10 cellular contexts compared by ENCODE assay signal in genomic region chr13:99968521-99969367, GRCh38. TPM values are rescaled to one million over a fixed set of nuclear protein-coding genes. Genes with fewer than 3 reads are reported as not detected.
DNase-seq lines count a peak whose midpoint lies in the region; ATAC-seq and TF ChIP-seq lines count a peak whose summit lies in the region.
"Had no signal": no experiment of that assay in that cellular context is flagged by ENCODE, and none has a peak within 500 bp of the region (broad histone marks: within the 10 kb centered on the region; RNA-seq: fewer than 3 reads in every experiment).

No MANE protein-coding gene starts in this region.

- DNase-seq in DMS 273 (lab: John Stamatoyannopoulos, UW; ENCODE audit: unreplicated experiment) (peak; percentile 73), DMS 273 treated with DMSO at 0.1 percent for 48 hours (lab: John Stamatoyannopoulos, UW) (no peak), WERI-Rb-1 (peak; percentile 71), left ventricle myocardium inferior (no peak), smooth muscle cell (lab: John Stamatoyannopoulos, UW; ENCODE audit: unreplicated experiment) (no peak), GM10248 (ENCODE audit: extremely low spot score) (no peak), MV-4-11 (lab: John Stamatoyannopoulos, UW) (no peak)

- TF ChIP-seq CTCF in WERI-Rb-1 (IDR thresholded peaks at IDR 0.05; ENCODE audit: low read depth, low read length) = no peak
- TF ChIP-seq CTCF in left ventricle myocardium inferior (IDR thresholded peaks at IDR 0.05; ENCODE audit: borderline replicate concordance) = no peak
- TF ChIP-seq CTCF in smooth muscle cell (IDR thresholded peaks at IDR 0.05; ENCODE audit: borderline replicate concordance, insufficient read depth, poor library complexity, severe bottlenecking) = no peak
- TF ChIP-seq CTCF in GM10248 (IDR thresholded peaks at IDR 0.05; ENCODE audit: control extremely low read depth, extremely low read depth, low read depth, missing control alignments) = no peak

- H3K4me3 ChIP-seq in WERI-Rb-1 (ENCODE audit: low read depth, low read length) = peak overlapping the region; percentile 93
- peak overlapping the region; percentile 58 for H3K4me3 ChIP-seq in left ventricle myocardium inferior
- peak overlapping the region; percentile 39 for H3K4me3 ChIP-seq in smooth muscle cell

- H3K79me2 ChIP-seq in smooth muscle cell (ENCODE audit: low read depth) = no peaks in the 10 kb centered on the region

- whole genome bisulfite sequencing in smooth muscle cell (ENCODE audit: low lambda C conversion rate) = 2% methylated on average over 68 of the region's 73 CpGs

- no peak for ATAC-seq in GM18907 (IDR thresholded peaks at IDR 0.05; ENCODE audit: unreplicated experiment)

- H3K27ac ChIP-seq in WERI-Rb-1 (peak overlapping the region; percentile 89), left ventricle myocardium inferior (replicated peaks) (no peak overlapping the region), smooth muscle cell (ENCODE audit: low read depth) (no peak overlapping the region)

- H4K20me1 ChIP-seq in smooth muscle cell (ENCODE audit: low read depth) = peaks cover 5% of the 10 kb centered on the region

- H3K27me3 ChIP-seq in WERI-Rb-1 (ENCODE audit: insufficient read depth, low read depth, severe bottlenecking) (peaks cover 52% of the 10 kb centered on the region), left ventricle myocardium inferior (ENCODE audit: low read depth) (peaks cover 98% of the 10 kb centered on the region), smooth muscle cell (ENCODE audit: low read depth) (peaks cover 96% of the 10 kb centered on the region)

- CTCF ChIA-PET in GM10248 (lab: Yijun Ruan, JAX) = no interaction called here

- peak overlapping the region; percentile 24 for H2AFZ ChIP-seq in smooth muscle cell (ENCODE audit: low read depth)

- H3K9me3 ChIP-seq in WERI-Rb-1 (ENCODE audit: severe bottlenecking) (no peaks in the 10 kb centered on the region), left ventricle myocardium inferior (replicated peaks) (no peaks in the 10 kb centered on the region), smooth muscle cell (replicated peaks; ENCODE audit: low read depth) (no peaks in the 10 kb centered on the region)

- H3F3A ChIP-seq in smooth muscle cell (ENCODE audit: low read depth) = no peaks in the 10 kb centered on the region

- intact Hi-C loops in left ventricle myocardium inferior (cut with micrococcal nuclease) = no loop called here

- H3K4me2 ChIP-seq in smooth muscle cell = peak overlapping the region; percentile 87

- POLR2A ChIA-PET in GM10248 (lab: Yijun Ruan, JAX) = no interaction called here

- no peak overlapping the region for H3K9ac ChIP-seq in smooth muscle cell (ENCODE audit: low read depth)

- H3K4me1 ChIP-seq in left ventricle myocardium inferior (peaks cover 38% of the 10 kb centered on the region), smooth muscle cell (ENCODE audit: low read depth) (peaks cover 34% of the 10 kb centered on the region)

- peaks cover 10% of the 10 kb centered on the region for H3K36me3 ChIP-seq in WERI-Rb-1
- no peaks in the 10 kb centered on the region for H3K36me3 ChIP-seq in left ventricle myocardium inferior
- no peaks in the 10 kb centered on the region for H3K36me3 ChIP-seq in smooth muscle cell (ENCODE audit: low read depth)

RNA-seq across cellular contexts. Expression of gene ZIC5, which starts 2.8 kb away (rescaled TPM):
- total RNA-seq in left ventricle myocardium inferior (not detected), smooth muscle cell (not detected in 2 replicates)
- not detected in 2 replicates for polyA plus RNA-seq in smooth muscle cell
- total RNA-seq: activated CD8-positive, alpha-beta memory T cell treated with anti-CD3 and anti-CD28 coated beads for 36 hours; renal cortical epithelial cell had no signal

RNA-seq across cellular contexts. Expression of gene ZIC2, which starts 12.8 kb away (rescaled TPM):
- total RNA-seq in left ventricle myocardium inferior (not detected), smooth muscle cell (not detected in 2 replicates)
- not detected in 2 replicates for polyA plus RNA-seq in smooth muscle cell
- total RNA-seq: activated CD8-positive, alpha-beta memory T cell treated with anti-CD3 and anti-CD28 coated beads for 36 hours; renal cortical epithelial cell had no signal

Comparison
In these comparisons a context has a peak if more than half of its experiments do, and no peak if none do; other contexts are left out.
1. DNase-seq: peak in DMS 273 (single experiment) and WERI-Rb-1 (single experiment); none in DMS 273 treated with DMSO at 0.1 percent for 48 hours (single experiment), left ventricle myocardium inferior (single experiment), smooth muscle cell (single experiment), GM10248 (single experiment) and MV-4-11 (single experiment).
2. H3K4me3 ChIP-seq: peak in every context shown above with its lines; median percentile 93 in WERI-Rb-1; 58 in left ventricle myocardium inferior; 39 in smooth muscle cell.